ENCODE assay signal across 15 cellular contexts in the genomic region with DNA sequence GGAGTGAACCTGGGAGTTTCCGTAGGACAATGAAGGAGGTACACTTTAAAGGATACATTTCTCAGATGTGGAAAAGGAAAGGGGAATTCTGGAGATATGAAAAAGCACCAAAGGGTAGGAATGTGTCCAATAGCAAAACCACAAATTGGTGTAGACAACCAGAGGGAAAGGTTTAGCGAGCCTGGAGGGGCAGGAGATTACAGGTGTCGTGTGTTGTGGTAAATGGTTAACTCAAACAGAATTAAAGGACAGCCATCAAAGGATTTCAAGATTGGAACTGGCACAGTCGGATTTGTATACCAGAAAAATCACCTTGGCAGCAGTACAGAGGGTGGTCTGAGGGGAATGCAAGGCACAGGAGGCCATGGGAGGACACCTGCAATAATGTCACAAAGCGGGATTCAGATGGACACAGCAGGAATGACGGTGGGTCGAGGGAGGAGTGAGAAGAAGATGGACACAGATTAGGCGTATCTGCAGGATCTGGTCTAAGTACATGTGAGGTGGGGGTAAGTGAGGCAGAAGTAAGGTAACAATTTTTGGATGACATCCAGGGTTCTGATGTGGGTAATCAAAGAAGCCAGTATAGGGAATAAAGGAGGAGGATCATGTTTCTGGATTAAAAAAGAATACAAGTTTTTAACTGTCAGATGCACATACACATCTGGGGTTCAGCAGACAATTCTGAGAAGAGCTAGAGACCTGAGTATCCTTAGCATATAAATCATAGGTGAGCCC.
"Had no signal": no experiment of that assay in that cellular context is flagged by ENCODE, and none has a peak within 500 bp of the region (broad histone marks: within the 10 kb centered on the region; RNA-seq: fewer than 3 reads in every experiment).

No MANE protein-coding gene starts in this region.

- H3K9me3 ChIP-seq: esophagus squamous epithelium, tibial artery, vagina had no signal

- H3K27ac ChIP-seq: esophagus squamous epithelium, tibial artery, vagina had no signal

- H3K9me3 Mint-ChIP-seq: brain had no signal

- DNase-seq: activated CD4-positive, alpha-beta T cell treated with anti-CD3 and anti-CD28 coated beads, Interleukin-2, amount 10 ng/mL, durations not matched to agents 24 days and 14 days; activated effector memory CD4-positive, alpha-beta T cell treated with Interleukin-2 at 50 U/mL for 16 hours; activated naive CD8-positive, alpha-beta T cell treated with anti-CD3 and anti-CD28 coated beads, Interleukin-2, amount 10 ng/mL, durations not matched to agents 7 days and 5 days; activated T-cell treated with anti-CD3 and anti-CD28 coated beads for 4 hours; central memory CD4-positive, alpha-beta T cell; cortex of kidney; effector CD4-positive, alpha-beta T cell; esophagus squamous epithelium; hypothalamus; stimulated activated CD4-positive, alpha-beta T cell treated with anti-CD3 and anti-CD28 coated beads, Interleukin-2, amount 100 ng/mL, for 48 hours; T-helper 2 cell; tibial artery had no signal

- ATAC-seq: stimulated activated memory B cell treated with anti-CD40 and anti-IgM and Interleukin-4, amounts not matched to agents 10 μg/mL and 1 μg/mL and 100 μg/mL, for 72 hours had no signal

- H3K36me3 ChIP-seq: esophagus squamous epithelium, tibial artery, vagina had no signal

- H3K27me3 ChIP-seq: esophagus squamous epithelium, tibial artery, vagina had no signal

- H3K4me3 Mint-ChIP-seq: activated CD4-positive, alpha-beta T cell treated with anti-CD3 and anti-CD28 coated beads, Interleukin-2, amount 10 ng/mL, durations not matched to agents 24 days and 14 days; activated naive CD8-positive, alpha-beta T cell treated with anti-CD3 and anti-CD28 coated beads, Interleukin-2, amount 10 ng/mL, durations not matched to agents 7 days and 5 days; brain; stimulated activated memory B cell treated with anti-CD40 and anti-IgM and Interleukin-4, amounts not matched to agents 10 μg/mL and 1 μg/mL and 100 μg/mL, for 72 hours had no signal

- H3K4me3 ChIP-seq: esophagus squamous epithelium, tibial artery, vagina had no signal

- H3K27ac Mint-ChIP-seq: activated CD4-positive, alpha-beta T cell treated with anti-CD3 and anti-CD28 coated beads, Interleukin-2, amount 10 ng/mL, durations not matched to agents 24 days and 14 days; activated naive CD8-positive, alpha-beta T cell treated with anti-CD3 and anti-CD28 coated beads, Interleukin-2, amount 10 ng/mL, durations not matched to agents 7 days and 5 days; stimulated activated memory B cell treated with anti-CD40 and anti-IgM and Interleukin-4, amounts not matched to agents 10 μg/mL and 1 μg/mL and 100 μg/mL, for 72 hours had no signal

- H3K4me1 ChIP-seq: vagina had no signal

- H3K27me3 Mint-ChIP-seq: activated CD4-positive, alpha-beta T cell treated with anti-CD3 and anti-CD28 coated beads, Interleukin-2, amount 10 ng/mL, durations not matched to agents 24 days and 14 days; activated naive CD8-positive, alpha-beta T cell treated with anti-CD3 and anti-CD28 coated beads, Interleukin-2, amount 10 ng/mL, durations not matched to agents 7 days and 5 days; stimulated activated memory B cell treated with anti-CD40 and anti-IgM and Interleukin-4, amounts not matched to agents 10 μg/mL and 1 μg/mL and 100 μg/mL, for 72 hours had no signal
